ENCODE assay signal across 12 cellular contexts in the genomic region with DNA sequence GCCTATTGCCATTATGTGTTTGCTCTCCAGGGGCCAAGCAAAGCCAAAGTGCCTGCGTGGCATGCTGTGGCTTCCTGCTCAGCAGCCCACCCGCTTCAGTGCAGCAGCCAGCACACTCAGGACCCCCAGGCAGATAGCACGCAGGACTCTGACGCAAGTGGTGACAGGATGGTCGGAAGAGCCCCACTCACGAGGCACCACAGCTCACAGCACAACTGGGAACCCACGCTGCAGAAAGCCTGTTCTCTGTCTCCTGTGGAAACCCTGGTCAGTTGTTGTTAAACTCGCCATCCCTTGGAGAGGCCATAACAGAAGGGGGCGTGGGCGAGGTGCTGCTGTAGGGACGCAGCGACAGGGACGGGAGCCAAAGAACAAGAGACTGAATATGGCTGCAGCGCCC.
DNase-seq lines count a peak whose midpoint lies in the region; ATAC-seq and FAIRE-seq lines count a peak whose summit lies in the region.
"Had no signal": no experiment of that assay in that cellular context is flagged by ENCODE, and none has a peak within 500 bp of the region (broad histone marks: within the 10 kb centered on the region; RNA-seq: fewer than 3 reads in every experiment).

No MANE protein-coding gene starts in this region.

- H3K27me3 ChIP-seq in SJSA1 (replicated peaks) (no peaks in the 10 kb centered on the region), thymus (ENCODE audit: control insufficient read depth, insufficient read depth) (no peaks in the 10 kb centered on the region)
- H3K27me3 ChIP-seq: colonic mucosa had no signal

- POLR2A ChIA-PET in activated naive CD8-positive, alpha-beta T cell treated with anti-CD3 and anti-CD28 coated beads, Interleukin-2, amount 10 ng/mL, durations not matched to agents 7 days and 5 days (lab: Charles Lee), result interaction anchor here (1.5 to 4.4 kb wide), 2 partner anchors 28 to 57 kb away, joined by 4 to 56 read pairs; no protein-coding TSS in a partner anchor

- H3K4me1 Mint-ChIP-seq in activated naive CD8-positive, alpha-beta T cell treated with anti-CD3 and anti-CD28 coated beads, Interleukin-2, amount 10 ng/mL, durations not matched to agents 7 days and 5 days, result peaks cover 68% of the 10 kb centered on the region
- peaks cover 71% of the 10 kb centered on the region for H3K4me1 Mint-ChIP-seq in activated naive CD8-positive, alpha-beta T cell treated with anti-CD3 and anti-CD28 coated beads for 36 hours
- H3K4me1 Mint-ChIP-seq in immature natural killer cell, result peaks cover 53 to 78% of the 10 kb centered on the region in 2 donors

- H3K36me3 ChIP-seq in SJSA1, result no peaks in the 10 kb centered on the region
- H3K36me3 ChIP-seq in thymus (ENCODE audit: control insufficient read depth, insufficient read depth), result no peaks in the 10 kb centered on the region
- H3K36me3 ChIP-seq: colonic mucosa had no signal

- H3K36me3 Mint-ChIP-seq in activated naive CD8-positive, alpha-beta T cell treated with anti-CD3 and anti-CD28 coated beads, Interleukin-2, amount 10 ng/mL, durations not matched to agents 7 days and 5 days, result peaks cover 18% of the 10 kb centered on the region
- H3K36me3 Mint-ChIP-seq in activated naive CD8-positive, alpha-beta T cell treated with anti-CD3 and anti-CD28 coated beads for 36 hours, result peaks cover 21% of the 10 kb centered on the region
- H3K36me3 Mint-ChIP-seq in immature natural killer cell, result peaks cover 0 to 11% (median 5%) of the 10 kb centered on the region in 3 donors

- 87% methylated on average over 14 of the region's 14 CpGs for WGBS in thymus

- H3K27me3 Mint-ChIP-seq in activated naive CD8-positive, alpha-beta T cell treated with anti-CD3 and anti-CD28 coated beads, Interleukin-2, amount 10 ng/mL, durations not matched to agents 7 days and 5 days, result no peaks in the 10 kb centered on the region
- H3K27me3 Mint-ChIP-seq in activated naive CD8-positive, alpha-beta T cell treated with anti-CD3 and anti-CD28 coated beads for 36 hours, result no peaks in the 10 kb centered on the region
- H3K27me3 Mint-ChIP-seq in immature natural killer cell (ENCODE audit: low read depth in 3 of 3), result peaks cover 0 to 2% (median 0%) of the 10 kb centered on the region in 3 donors

- H3K27ac ChIP-seq in SJSA1 (no peak overlapping the region), thymus (ENCODE audit: low read depth) (peak overlapping the region; percentile 72)
- H3K27ac ChIP-seq: colonic mucosa had no signal

- H3K9me3 ChIP-seq in SJSA1 (replicated peaks) (no peaks in the 10 kb centered on the region), thymus (ENCODE audit: control insufficient read depth) (no peaks in the 10 kb centered on the region)
- H3K9me3 ChIP-seq: colonic mucosa had no signal

- H3K9me3 Mint-ChIP-seq in activated naive CD8-positive, alpha-beta T cell treated with anti-CD3 and anti-CD28 coated beads, Interleukin-2, amount 10 ng/mL, durations not matched to agents 7 days and 5 days, result no peaks in the 10 kb centered on the region
- H3K9me3 Mint-ChIP-seq in activated naive CD8-positive, alpha-beta T cell treated with anti-CD3 and anti-CD28 coated beads for 36 hours, result no peaks in the 10 kb centered on the region
- H3K9me3 Mint-ChIP-seq in immature natural killer cell, result no peaks in the 10 kb centered on the region

- DNase-seq in activated naive CD8-positive, alpha-beta T cell treated with anti-CD3 and anti-CD28 coated beads, Interleukin-2, amount 10 ng/mL, durations not matched to agents 7 days and 5 days, result no peak
- no peak for DNase-seq in activated naive CD8-positive, alpha-beta T cell treated with anti-CD3 and anti-CD28 coated beads for 36 hours
- DNase-seq in SJSA1 (ENCODE audit: low read depth in 1 of 2, low spot score in 2 of 2) (peak; percentile 35 to 55), immature natural killer cell (no peak), frontal cortex (ENCODE audit: low spot score in 2 of 2) (no peak), SK-N-DZ (ENCODE audit: low spot score) (no peak)
- DNase-seq: colonic mucosa; NK-92 treated with Interleukin-12 subunit alpha and Interleukin-12 subunit beta, amount 100 ng/mL, for 24 hours had no signal

- FAIRE-seq in frontal cortex (lab: Jason Lieb, UNC), result no peak

- ATAC-seq in activated naive CD8-positive, alpha-beta T cell treated with anti-CD3 and anti-CD28 coated beads, Interleukin-2, amount 10 ng/mL, durations not matched to agents 7 days and 5 days (ENCODE audit: low read depth), result no peak
- no peak for ATAC-seq in GM18511 (IDR thresholded peaks at IDR 0.05; ENCODE audit: unreplicated experiment)

- no peak overlapping the region for H3K4me3 Mint-ChIP-seq in activated naive CD8-positive, alpha-beta T cell treated with anti-CD3 and anti-CD28 coated beads, Interleukin-2, amount 10 ng/mL, durations not matched to agents 7 days and 5 days
- H3K4me3 Mint-ChIP-seq in activated naive CD8-positive, alpha-beta T cell treated with anti-CD3 and anti-CD28 coated beads for 36 hours, result no peak overlapping the region
- H3K4me3 Mint-ChIP-seq in immature natural killer cell, result no peak overlapping the region
- H3K4me3 Mint-ChIP-seq: CD14-positive monocyte had no signal

- H3K27ac Mint-ChIP-seq in activated naive CD8-positive, alpha-beta T cell treated with anti-CD3 and anti-CD28 coated beads, Interleukin-2, amount 10 ng/mL, durations not matched to agents 7 days and 5 days, result peak overlapping the region; percentile 36
- H3K27ac Mint-ChIP-seq in activated naive CD8-positive, alpha-beta T cell treated with anti-CD3 and anti-CD28 coated beads for 36 hours, result no peak overlapping the region
- H3K27ac Mint-ChIP-seq in immature natural killer cell, result peak overlapping the region in 5 of 6 donors; percentile 3 to 71 (median 42)

- H3K4me1 ChIP-seq in SJSA1 (replicated peaks) (peaks cover 38% of the 10 kb centered on the region), thymus (ENCODE audit: control insufficient read depth, insufficient read depth, low read length) (peaks cover 72% of the 10 kb centered on the region)

- H3K4me3 ChIP-seq in SJSA1 (no peak overlapping the region), thymus (ENCODE audit: low read length) (no peak overlapping the region)
- H3K4me3 ChIP-seq: colonic mucosa, SK-N-MC had no signal

Comparison
In these comparisons a context has a peak if more than half of its experiments do, and no peak if none do; other contexts are left out.
1. DNase-seq: peak in SJSA1 (2 of 2); none in activated naive CD8-positive, alpha-beta T cell treated with anti-CD3 and anti-CD28 coated beads, Interleukin-2, amount 10 ng/mL, durations not matched to agents 7 days and 5 days (single experiment), activated naive CD8-positive, alpha-beta T cell treated with anti-CD3 and anti-CD28 coated beads for 36 hours (single experiment), immature natural killer cell (0 of 3), frontal cortex (0 of 2) and SK-N-DZ (single experiment).